ENCODE assay signal across 1 cellular context in genomic region chr11:118084247-118084646, GRCh38.
TF ChIP-seq lines count a peak whose summit lies in the region.

No MANE protein-coding gene starts in this region.

TF ChIP-seq in HepG2, 621 proteins besides CTCF, POLR2A, EP300 and RAD21 (continued from another document):
- TF ChIP-seq ZNF414 (CRISPR knock-in tag; IDR thresholded peaks at IDR 0.05) (no peak), GATAD2A (CRISPR knock-in tag; IDR thresholded peaks at IDR 0.05) (peak; percentile 30; the same call in 1 of the 2 replicates), ZNF782 (CRISPR knock-in tag; IDR thresholded peaks at IDR 0.05; ENCODE audit: borderline replicate concordance) (no peak), ZNF337 (CRISPR knock-in tag; IDR thresholded peaks at IDR 0.05; ENCODE audit: borderline replicate concordance, low read depth) (no peak), ZFP37 (CRISPR knock-in tag; IDR thresholded peaks at IDR 0.05; ENCODE audit: borderline replicate concordance) (no peak), SAP130 (CRISPR knock-in tag; IDR thresholded peaks at IDR 0.05; ENCODE audit: low read depth) (peak; percentile 29; the same call in 1 of the 2 replicates), NFIC (IDR thresholded peaks at IDR 0.05; ENCODE audit: low read length) (no peak), RARA (CRISPR knock-in tag; IDR thresholded peaks at IDR 0.05) (peak; percentile 60), ZNF383 (CRISPR knock-in tag; IDR thresholded peaks at IDR 0.05; ENCODE audit: borderline replicate concordance) (no peak), MEF2D (CRISPR knock-in tag; IDR thresholded peaks at IDR 0.05) (peak; percentile 97), ATF4 (CRISPR knock-in tag; IDR thresholded peaks at IDR 0.05) (no peak), AHDC1 (CRISPR knock-in tag; IDR thresholded peaks at IDR 0.05; ENCODE audit: borderline replicate concordance) (peak; percentile 14; the same call in 1 of the 2 replicates), ETV5 (CRISPR knock-in tag; IDR thresholded peaks at IDR 0.05; ENCODE audit: borderline replicate concordance) (peak; percentile 10; the same call in 1 of the 2 replicates), MTERF4 (CRISPR knock-in tag; IDR thresholded peaks at IDR 0.05) (no peak), GMEB1 (CRISPR knock-in tag; IDR thresholded peaks at IDR 0.05; ENCODE audit: borderline replicate concordance) (no peak), ARID5B (CRISPR knock-in tag; IDR thresholded peaks at IDR 0.05) (peak; percentile 62), PHF21A (CRISPR knock-in tag; IDR thresholded peaks at IDR 0.05) (0 out of 2 replicates have a peak, but pooled peaks have one; percentile 13), ZNF24 (IDR thresholded peaks at IDR 0.05) (no peak), ZEB1 (IDR thresholded peaks at IDR 0.05; ENCODE audit: insufficient replicate concordance, low read depth) (no peak), HMG20A (CRISPR knock-in tag; IDR thresholded peaks at IDR 0.05; ENCODE audit: borderline replicate concordance) (peak; percentile 56; the same call in 1 of the 2 replicates), BCL6 (CRISPR knock-in tag; IDR thresholded peaks at IDR 0.05) (peak; percentile 22; the same call in 1 of the 2 replicates), HDAC2 (CRISPR knock-in tag; IDR thresholded peaks at IDR 0.05) (peak; percentile 43; the same call in 1 of the 2 replicates), FOXK1 (CRISPR knock-in tag; IDR thresholded peaks at IDR 0.05; ENCODE audit: borderline replicate concordance, low read depth) (no peak), SALL1 (CRISPR knock-in tag; IDR thresholded peaks at IDR 0.05) (no peak; the same call in none of the 2 replicates), FOXO1 (CRISPR knock-in tag; IDR thresholded peaks at IDR 0.05) (no peak; the same call in 1 of the 2 replicates), NR2F6 (IDR thresholded peaks at IDR 0.05) (no peak), NR2F6 (CRISPR knock-in tag; IDR thresholded peaks at IDR 0.05) (peak; percentile 18; the same call in 1 of the 2 replicates), MAX (IDR thresholded peaks at IDR 0.05) (peak; percentile 8; the same call in 1 of the 2 replicates)
TF ChIP-seq in HepG2: peak in this region for 24.
